Comparison of ENCODE assay signal across 24 cellular contexts in the genomic region with DNA sequence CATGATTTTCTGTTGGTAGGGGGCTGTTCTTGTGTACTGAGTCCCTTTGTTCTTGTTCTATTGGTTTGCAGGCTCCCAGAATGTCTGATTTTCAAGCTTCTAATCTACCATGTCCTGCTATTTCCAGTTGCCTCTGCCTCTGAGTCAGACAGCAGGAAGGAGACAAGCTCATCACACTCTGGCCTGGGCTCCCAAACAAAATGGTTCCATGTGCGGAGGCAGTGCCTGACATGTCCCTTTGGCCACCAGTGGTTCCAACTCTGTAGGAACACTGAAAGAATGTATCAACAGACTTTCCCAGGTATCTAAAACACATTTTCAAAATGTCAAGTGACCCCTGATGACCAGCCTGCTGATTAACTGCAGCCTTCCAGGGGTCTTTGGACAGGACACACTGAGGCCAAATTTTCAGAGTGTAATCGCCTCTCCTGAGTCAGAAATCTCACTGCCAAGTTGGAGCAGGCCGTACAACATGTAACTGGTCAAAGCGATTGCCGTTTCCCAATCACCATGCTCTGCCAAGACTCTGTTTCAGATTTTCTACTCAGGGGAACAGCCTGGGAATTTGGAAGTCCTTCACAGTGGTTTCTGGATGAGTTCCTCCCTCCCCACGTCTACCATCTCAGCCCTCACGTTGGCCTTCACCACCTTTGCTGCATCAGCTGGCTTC.
DNase-seq lines count a peak whose midpoint lies in the region; ATAC-seq and TF ChIP-seq lines count a peak whose summit lies in the region.
"Had no signal": no experiment of that assay in that cellular context is flagged by ENCODE, and none has a peak within 500 bp of the region (broad histone marks: within the 10 kb centered on the region; RNA-seq: fewer than 3 reads in every experiment).

No MANE protein-coding gene starts in this region.

- H3K27me3 ChIP-seq in endodermal cell (ENCODE audit: control insufficient read depth, insufficient read depth, low read length, poor library complexity, severe bottlenecking) (no peaks in the 10 kb centered on the region), right cardiac atrium (ENCODE audit: control insufficient read depth, insufficient read depth) (no peaks in the 10 kb centered on the region)
- H3K27me3 ChIP-seq: brain microvascular endothelial cell, hepatocyte had no signal

- H3K27ac ChIP-seq in endodermal cell (ENCODE audit: low read depth, low read length) (peak overlapping the region; percentile 26), right cardiac atrium (ENCODE audit: low read length) (peak overlapping the region; percentile 51)
- H3K27ac ChIP-seq: A549, brain microvascular endothelial cell, hepatocyte had no signal

- H3K27ac Mint-ChIP-seq in endodermal cell, result no peak overlapping the region
- H3K27ac Mint-ChIP-seq: activated CD4-positive, alpha-beta T cell treated with anti-CD3 and anti-CD28 coated beads, Interleukin-2, amount 10 ng/mL, durations not matched to agents 24 days and 14 days; CD4-positive, CD25-positive, alpha-beta regulatory T cell; dendritic cell treated with granulocyte-macrophage colony-stimulating factor and Interleukin-4, amounts not matched to agents 40 ng/mL and 50 ng/mL, for 4 days; type B pancreatic cell had no signal

- H3K9ac ChIP-seq in endodermal cell (ENCODE audit: extremely low read depth, low read length, poor library complexity, severe bottlenecking), result no peak overlapping the region

- H3K4me1 ChIP-seq in endodermal cell (ENCODE audit: control insufficient read depth, insufficient read depth, low read length) (no peaks in the 10 kb centered on the region), right cardiac atrium (ENCODE audit: control insufficient read depth, insufficient read depth, low read length) (no peaks in the 10 kb centered on the region)
- H3K4me1 ChIP-seq: A549 had no signal

- WGBS in endodermal cell (ENCODE audit: insufficient coverage in 1 of 2, insufficient read length in 1 of 2), 2 experiments, result 91 to 93% methylated on average over 6 to 7 of the region's 7 CpGs
- 67% methylated on average over 7 of the region's 7 CpGs for WGBS in right cardiac atrium

- H3K36me3 Mint-ChIP-seq in endodermal cell (ENCODE audit: low read depth), result no peaks in the 10 kb centered on the region
- H3K36me3 Mint-ChIP-seq: CD4-positive, CD25-positive, alpha-beta regulatory T cell had no signal

- no peaks in the 10 kb centered on the region for H3K27me3 Mint-ChIP-seq in endodermal cell (ENCODE audit: insufficient read depth)
- H3K27me3 Mint-ChIP-seq: dendritic cell treated with granulocyte-macrophage colony-stimulating factor and Interleukin-4, amounts not matched to agents 40 ng/mL and 50 ng/mL, for 4 days; type B pancreatic cell had no signal

- H3K9me3 Mint-ChIP-seq in endodermal cell, result no peaks in the 10 kb centered on the region
- H3K9me3 Mint-ChIP-seq: activated CD4-positive, alpha-beta T cell treated with anti-CD3 and anti-CD28 coated beads, Interleukin-2, amount 10 ng/mL, durations not matched to agents 24 days and 14 days; dendritic cell treated with granulocyte-macrophage colony-stimulating factor and Interleukin-4, amounts not matched to agents 40 ng/mL and 50 ng/mL, for 4 days had no signal

- H3K9me3 ChIP-seq in endodermal cell (ENCODE audit: control insufficient read depth, low read length) (no peaks in the 10 kb centered on the region), right cardiac atrium (ENCODE audit: control insufficient read depth, low read length) (no peaks in the 10 kb centered on the region)
- H3K9me3 ChIP-seq: A549, mucosa of descending colon had no signal

- H3K36me3 ChIP-seq in endodermal cell (ENCODE audit: control insufficient read depth, insufficient read depth, low read length), result no peaks in the 10 kb centered on the region
- H3K36me3 ChIP-seq: brain microvascular endothelial cell had no signal

- no peak overlapping the region for H3K4me3 ChIP-seq in endodermal cell (ENCODE audit: low read length)
- no peak overlapping the region for H3K4me3 ChIP-seq in right cardiac atrium (ENCODE audit: low read length)
- H3K4me3 ChIP-seq: A549, hepatocyte, mucosa of descending colon, skin epidermis had no signal

- H3K4me1 Mint-ChIP-seq in endodermal cell, result no peaks in the 10 kb centered on the region

- H3K4me3 Mint-ChIP-seq in endodermal cell, result no peak overlapping the region
- H3K4me3 Mint-ChIP-seq: activated CD4-positive, alpha-beta T cell treated with anti-CD3 and anti-CD28 coated beads, Interleukin-2, amount 10 ng/mL, durations not matched to agents 24 days and 14 days; CD4-positive, CD25-positive, alpha-beta regulatory T cell; dendritic cell treated with granulocyte-macrophage colony-stimulating factor and Interleukin-4, amounts not matched to agents 40 ng/mL and 50 ng/mL, for 4 days; type B pancreatic cell had no signal

- intact Hi-C loops in right cardiac atrium (cut with DNase I) (loop anchor here in 3 of 4 donors (10.0 kb wide), 2 partner anchors 388 to 478 kb away; no protein-coding TSS in a partner anchor), sciatic nerve (cut with DNase I) (no loop called here)

- ATAC-seq in right cardiac atrium, result peak; percentile 94
- peak; percentile 95 for ATAC-seq in sciatic nerve
- ATAC-seq in GM21825 (IDR thresholded peaks at IDR 0.05; ENCODE audit: unreplicated experiment), result no peak
- no peak for ATAC-seq in HG02885 (IDR thresholded peaks at IDR 0.05; ENCODE audit: poor library complexity, unreplicated experiment)
- ATAC-seq in HG03039 (IDR thresholded peaks at IDR 0.05; ENCODE audit: unreplicated experiment), result no peak
- ATAC-seq: A549, mucosa of descending colon, Panc1 had no signal

- DNase-seq in AG08395 (ENCODE audit: low spot score), result peak; percentile 48
- no peak for DNase-seq in endodermal cell
- peak; percentile 65 to 78 (median 75) for DNase-seq in right cardiac atrium
- peak; percentile 61 for DNase-seq in sciatic nerve (ENCODE audit: low spot score)
- DNase-seq in T-helper 2 cell, result no peak
- DNase-seq: activated CD4-positive, alpha-beta T cell treated with anti-CD3 and anti-CD28 coated beads, Interleukin-2, amount 10 ng/mL, durations not matched to agents 24 days and 14 days; activated naive CD4-positive, alpha-beta T cell treated with anti-CD3 and anti-CD28 coated beads, Interleukin-2, amount 50 U/mL, for 16 hours; activated T-cell treated with anti-CD3 and anti-CD28 coated beads for 4 hours; brain microvascular endothelial cell; CD4-positive, CD25-positive, alpha-beta regulatory T cell; DMS53; HCEC 1CT; mucosa of descending colon; NCI-H1417; NCI-H774 had no signal

- no peak for TF ChIP-seq CTCF in endodermal cell (conservative IDR thresholded peaks at IDR 0.05)

Comparison
In these comparisons a context has a peak if more than half of its experiments do, and no peak if none do; other contexts are left out.
1. DNase-seq: peak in AG08395 (single experiment), right cardiac atrium (3 of 3) and sciatic nerve (single experiment); none in endodermal cell (single experiment) and T-helper 2 cell (0 of 5).
2. ATAC-seq: peak in right cardiac atrium (2 of 2) and sciatic nerve (single experiment); none in GM21825 (single experiment), HG02885 (single experiment) and HG03039 (single experiment).